ENCODE assay signal across 8 cellular contexts in genomic region chr4:54277691-54278090, GRCh38. TPM values are rescaled to one million over a fixed set of nuclear protein-coding genes. Genes with fewer than 3 reads are reported as not detected.
DNase-seq lines count a peak whose midpoint lies in the region; ATAC-seq and TF ChIP-seq lines count a peak whose summit lies in the region.

No MANE protein-coding gene starts in this region.

- CTCF ChIA-PET in PC-9 (lab: Charles Lee) = no interaction called here

- no peak for TF ChIP-seq POLR2A in gastroesophageal sphincter (IDR thresholded peaks at IDR 0.05)

- ATAC-seq in GM21723 (IDR thresholded peaks at IDR 0.05; ENCODE audit: unreplicated experiment) (peak; percentile 69), gastroesophageal sphincter (peak; percentile 14), GM18867 (IDR thresholded peaks at IDR 0.05; ENCODE audit: unreplicated experiment) (no peak)

- intact Hi-C loops in PC-9 (cut with micrococcal nuclease; ENCODE audit: unreplicated experiment) = no loop called here

- TF ChIP-seq CTCF in gastroesophageal sphincter (IDR thresholded peaks at IDR 0.05) = no peak
- no peak for TF ChIP-seq CTCF in PC-9 (conservative IDR thresholded peaks at IDR 0.05)

- H3K4me2 ChIP-seq in PC-9 = no peak overlapping the region

- in situ Hi-C loops in G401 (cut with HindIII; ENCODE audit: low sequenced_read_pairs) = no loop called here

- H2AFZ ChIP-seq in PC-9 = no peak overlapping the region

- H3K79me2 ChIP-seq in PC-9 (ENCODE audit: low read depth) = no peaks in the 10 kb centered on the region

- no peaks in the 10 kb centered on the region for H3K9me3 ChIP-seq in gastroesophageal sphincter
- no peaks in the 10 kb centered on the region for H3K9me3 ChIP-seq in PC-9 (ENCODE audit: insufficient read depth, low read depth)

- 0 to 43% methylated on average over 1 of the region's 1 CpG for whole genome bisulfite sequencing in gastroesophageal sphincter (ENCODE audit: low coverage in 1 of 2), 2 donors

- no peaks in the 10 kb centered on the region for H3F3A ChIP-seq in PC-9 (ENCODE audit: insufficient read depth, low read depth)

- H3K27ac ChIP-seq in gastroesophageal sphincter (peak overlapping the region in 1 of 4 donors; percentile 45), PC-9 (no peak overlapping the region)

- peaks cover 0 to 5% of the 10 kb centered on the region in 2 donors for H3K36me3 ChIP-seq in gastroesophageal sphincter
- H3K36me3 ChIP-seq in PC-9 (ENCODE audit: low read depth) = no peaks in the 10 kb centered on the region

- H3K4me1 ChIP-seq in gastroesophageal sphincter = peaks cover 0 to 32% (median 8%) of the 10 kb centered on the region in 3 donors
- H3K4me1 ChIP-seq in PC-9 (replicated peaks; ENCODE audit: insufficient read depth) = no peaks in the 10 kb centered on the region

- TF ChIP-seq EP300 in gastroesophageal sphincter (IDR thresholded peaks at IDR 0.05) = no peak

- H3K27me3 ChIP-seq in gastroesophageal sphincter (peaks cover 8% of the 10 kb centered on the region), PC-9 (ENCODE audit: insufficient read depth, low read depth) (no peaks in the 10 kb centered on the region)

- POLR2A ChIA-PET in PC-9 (lab: Charles Lee; ENCODE audit: unreplicated experiment) = interaction anchor here (0.5 kb wide), 1 partner anchor 1983 kb away, joined by 6 read pairs; no protein-coding TSS in a partner anchor

- peak; percentile 51 for DNase-seq in DMS53 (lab: John Stamatoyannopoulos, UW)
- DNase-seq in OCI-M1 (lab: John Stamatoyannopoulos, UW) = peak; percentile 57
- DNase-seq in G401 (ENCODE audit: low spot score) = no peak
- no peak for DNase-seq in PC-9
- DNase-seq in cerebellar cortex (ENCODE audit: low spot score) = no peak

- H3K4me3 ChIP-seq in gastroesophageal sphincter (no peak overlapping the region), PC-9 (no peak overlapping the region)

- no peaks in the 10 kb centered on the region for H3K9me2 ChIP-seq in PC-9 (ENCODE audit: insufficient read depth)

- H4K20me1 ChIP-seq in PC-9 (ENCODE audit: insufficient read depth) = no peaks in the 10 kb centered on the region

- BruUV-seq in PC-9 (replicated peaks; lab: Mats Ljungman, UMichigan) = no TSS peak

RNA-seq across cellular contexts. Expression of gene PDGFRA, which starts 48.6 kb away (rescaled TPM):
- total RNA-seq in gastroesophageal sphincter (100 to 1,000 TPM in 3 of 4 donors, 10 to 100 TPM in 1; 92.2 to 164 (median 130) TPM), PC-9 (2021) (not detected in 2 replicates)
- total RNA-seq in G401 (2014; rRNA removed; shearing (Covaris generic)) = 3.4 and 5.0 TPM in 2 replicates

Comparison
In these comparisons a context has a peak if more than half of its experiments do, and no peak if none do; other contexts are left out.
1. DNase-seq: peak in DMS53 (single experiment) and OCI-M1 (single experiment); none in G401 (single experiment), PC-9 (0 of 2) and cerebellar cortex (single experiment).
2. RNA of gene PDGFRA, which starts 48.6 kb away (total RNA-seq): 92.2 to 164 TPM in gastroesophageal sphincter; 3.4 to 5.0 TPM in G401 and not detected in PC-9; every median in the first group is over 10 times any median in the second.